In the genomic region with DNA sequence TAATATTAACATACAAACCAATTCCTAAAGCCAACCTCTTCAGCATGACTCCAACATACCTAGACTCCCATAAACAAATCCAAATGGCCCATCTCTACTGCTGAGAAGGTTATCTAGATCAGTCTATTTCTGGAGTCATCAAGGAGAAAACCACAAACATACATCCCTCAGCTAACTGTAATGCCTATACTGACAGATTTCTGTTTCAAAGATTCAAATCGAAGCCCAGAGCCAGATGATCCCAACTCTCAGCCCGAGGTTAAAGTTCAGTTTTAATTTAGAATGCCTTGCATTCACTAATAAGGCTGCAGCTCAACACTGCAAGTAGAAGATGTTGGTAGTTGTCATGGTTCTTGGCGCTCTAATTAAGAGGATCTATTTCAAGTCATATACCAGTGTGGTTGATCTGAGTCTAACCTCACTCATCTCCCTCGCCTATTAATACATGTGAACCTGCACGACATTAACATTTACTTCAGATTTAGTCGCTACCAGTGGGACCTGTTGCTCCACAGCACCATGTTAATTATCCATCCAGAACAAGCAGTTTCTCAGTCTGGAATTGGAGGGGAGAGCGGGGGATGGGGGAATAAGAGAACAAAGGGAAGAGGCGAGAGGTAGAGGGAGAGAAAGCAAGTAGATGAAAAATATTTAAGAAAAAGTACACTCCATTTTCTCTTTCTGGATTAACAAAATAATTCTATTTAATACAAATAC, we compare ENCODE assay signal across 16 cellular contexts. TPM values are rescaled to one million over a fixed set of nuclear protein-coding genes. Genes with fewer than 3 reads are reported as not detected.
A peak's percentile ranks its signal among the peaks of the same experiment; 100 is the strongest.
DNase-seq lines count a peak whose midpoint lies in the region; ATAC-seq and TF ChIP-seq lines count a peak whose summit lies in the region.
"Had no signal": no experiment of that assay in that cellular context is flagged by ENCODE, and none has a peak within 500 bp of the region (broad histone marks: within the 10 kb centered on the region; RNA-seq: fewer than 3 reads in every experiment).

No MANE protein-coding gene starts in this region.

- H3K36me3 ChIP-seq in breast epithelium (no peaks in the 10 kb centered on the region), upper lobe of left lung (peaks cover 0 to 2% (median 0%) of the 10 kb centered on the region in 4 donors), hepatocyte (replicated peaks; ENCODE audit: insufficient read depth, low read depth) (no peaks in the 10 kb centered on the region)

- H3K4me3 ChIP-seq in breast epithelium (no peak overlapping the region), upper lobe of left lung (no peak overlapping the region), hepatocyte (no peak overlapping the region)
- H3K4me3 ChIP-seq: skin epidermis had no signal

- H3K79me2 ChIP-seq in hepatocyte, result peaks cover 100% of the 10 kb centered on the region

- no peak overlapping the region for H3K4me2 ChIP-seq in hepatocyte

- ATAC-seq in activated naive CD8-positive, alpha-beta T cell treated with anti-CD3 and anti-CD28 coated beads, Interleukin-2, amount 50 U/mL, for 24 hours, result no peak
- ATAC-seq in upper lobe of left lung (ENCODE audit: low FRiP score in 2 of 2), result no peak
- ATAC-seq: stimulated activated naive CD8-positive, alpha-beta T cell treated with anti-CD3 and anti-CD28 coated beads, Interleukin-15, Interleukin-2, amounts not matched to agents 100 U/mL and 50 U/mL, for 24 hours had no signal

- no peak for TF ChIP-seq POLR2A in breast epithelium (IDR thresholded peaks at IDR 0.05)
- no peak for TF ChIP-seq POLR2A in upper lobe of left lung (IDR thresholded peaks at IDR 0.05)

- CTCF ChIA-PET in MCF 10A (lab: Yijun Ruan, JAX), result interaction anchor here (0.6 to 1.6 kb wide), 6 partner anchors 14 to 632 kb away, joined by 3 to 7 read pairs (median 3); no protein-coding TSS in a partner anchor

- peaks cover 16% of the 10 kb centered on the region for H3K4me1 Mint-ChIP-seq in MCF 10A (ENCODE audit: insufficient read depth, unreplicated experiment)
- H3K4me1 Mint-ChIP-seq in activated naive CD8-positive, alpha-beta T cell treated with anti-CD3 and anti-CD28 coated beads, Interleukin-2, amount 50 U/mL, for 24 hours, result peaks cover 69% of the 10 kb centered on the region
- H3K4me1 Mint-ChIP-seq in mesothelial cell of epicardium, result peaks cover 4% of the 10 kb centered on the region

- H3K27me3 Mint-ChIP-seq in MCF 10A (ENCODE audit: insufficient read depth, unreplicated experiment) (no peaks in the 10 kb centered on the region), mesothelial cell of epicardium (ENCODE audit: low read depth) (no peaks in the 10 kb centered on the region)
- no peaks in the 10 kb centered on the region for H3K27me3 Mint-ChIP-seq in activated naive CD8-positive, alpha-beta T cell treated with anti-CD3 and anti-CD28 coated beads, Interleukin-2, amount 50 U/mL, for 24 hours

- H3K27ac ChIP-seq in breast epithelium, result peak overlapping the region; percentile 45 to 80
- H3K27ac ChIP-seq in upper lobe of left lung, result peak overlapping the region in 3 of 4 donors; percentile 46 to 72 (median 54)
- H3K27ac ChIP-seq in hepatocyte, result no peak overlapping the region

- H4K20me1 ChIP-seq in hepatocyte (ENCODE audit: insufficient read depth, poor library complexity, severe bottlenecking), result peaks cover 82% of the 10 kb centered on the region

- no peaks in the 10 kb centered on the region for H3K9me2 ChIP-seq in hepatocyte (replicated peaks; ENCODE audit: insufficient read depth)

- H3K27me3 ChIP-seq in breast epithelium (no peaks in the 10 kb centered on the region), upper lobe of left lung (no peaks in the 10 kb centered on the region), hepatocyte (no peaks in the 10 kb centered on the region)

- POLR2A ChIA-PET in MCF 10A (lab: Yijun Ruan, JAX), result interaction anchor here (3.0 to 8.8 kb wide), 3 partner anchors 9 to 27 kb away, joined by 9 to 130 read pairs (median 30); a partner anchor contains a TSS

- H3K9me3 Mint-ChIP-seq in MCF 10A (ENCODE audit: unreplicated experiment) (no peaks in the 10 kb centered on the region), mesothelial cell of epicardium (no peaks in the 10 kb centered on the region)
- no peaks in the 10 kb centered on the region for H3K9me3 Mint-ChIP-seq in activated naive CD8-positive, alpha-beta T cell treated with anti-CD3 and anti-CD28 coated beads, Interleukin-2, amount 50 U/mL, for 24 hours

- TF ChIP-seq EP300 in upper lobe of left lung (IDR thresholded peaks at IDR 0.05), result no peak

- H3K27ac Mint-ChIP-seq in MCF 10A (ENCODE audit: low read depth, unreplicated experiment), result no peak overlapping the region
- peak overlapping the region; percentile 20 for H3K27ac Mint-ChIP-seq in activated naive CD8-positive, alpha-beta T cell treated with anti-CD3 and anti-CD28 coated beads, Interleukin-2, amount 50 U/mL, for 24 hours
- peak overlapping the region; percentile 74 for H3K27ac Mint-ChIP-seq in mesothelial cell of epicardium

- WGBS in upper lobe of left lung, 2 donors, result 84 to 88% methylated on average over 8 of the region's 8 CpGs
- WGBS in hepatocyte (ENCODE audit: low lambda C conversion rate, missing lambda C conversion rate), result 83% methylated on average over 8 of the region's 8 CpGs

- H3K4me3 Mint-ChIP-seq in MCF 10A (ENCODE audit: unreplicated experiment), result no peak overlapping the region
- H3K4me3 Mint-ChIP-seq in activated naive CD8-positive, alpha-beta T cell treated with anti-CD3 and anti-CD28 coated beads, Interleukin-2, amount 50 U/mL, for 24 hours, result no peak overlapping the region
- no peak overlapping the region for H3K4me3 Mint-ChIP-seq in mesothelial cell of epicardium

- H2AFZ ChIP-seq in hepatocyte, result no peak overlapping the region

- H3K9me3 ChIP-seq in breast epithelium, result no peaks in the 10 kb centered on the region
- H3K9me3 ChIP-seq in upper lobe of left lung, result no peaks in the 10 kb centered on the region
- H3K9me3 ChIP-seq in hepatocyte (ENCODE audit: low read depth), result no peaks in the 10 kb centered on the region

- DNase-seq in breast epithelium (ENCODE audit: low spot score in 2 of 2) (no peak), MCF 10A (ENCODE audit: unreplicated experiment) (no peak), mesothelial cell of epicardium (ENCODE audit: low spot score in 2 of 2, unreplicated experiment in 2 of 2) (no peak), upper lobe of left lung (no peak), hepatocyte (ENCODE audit: low spot score) (no peak), COR-L47 (lab: John Stamatoyannopoulos, UW) (no peak)
- DNase-seq in activated naive CD8-positive, alpha-beta T cell treated with anti-CD3 and anti-CD28 coated beads, Interleukin-2, amount 50 U/mL, for 24 hours, result no peak
- no peak for DNase-seq in activated effector memory CD4-positive, alpha-beta T cell treated with anti-CD3 and anti-CD28 coated beads, Interleukin-2, amount 50 U/mL, for 16 hours
- DNase-seq: aorta; dermis blood vessel endothelial cell; mesenchymal stem cell; NCI-H1417; NCI-H446; OCI-M1; stimulated activated naive CD8-positive, alpha-beta T cell treated with anti-CD3 and anti-CD28 coated beads, Interleukin-15, Interleukin-2, amounts not matched to agents 100 U/mL and 50 U/mL, for 24 hours had no signal

- H3K36me3 Mint-ChIP-seq in MCF 10A (ENCODE audit: insufficient read depth, unreplicated experiment) (peaks cover 25% of the 10 kb centered on the region), mesothelial cell of epicardium (peaks cover 3% of the 10 kb centered on the region)
- H3K36me3 Mint-ChIP-seq in activated naive CD8-positive, alpha-beta T cell treated with anti-CD3 and anti-CD28 coated beads, Interleukin-2, amount 50 U/mL, for 24 hours (ENCODE audit: low read depth), result peaks cover 25% of the 10 kb centered on the region

- BruUV-seq in MCF 10A (replicated peaks; lab: Mats Ljungman, UMichigan), result no TSS peak

- TF ChIP-seq CTCF in breast epithelium (IDR thresholded peaks at IDR 0.05) (no peak), MCF 10A (IDR thresholded peaks at IDR 0.05; ENCODE audit: unreplicated experiment) (no peak), mesothelial cell of epicardium (IDR thresholded peaks at IDR 0.05; ENCODE audit: unreplicated experiment) (no peak), upper lobe of left lung (IDR thresholded peaks at IDR 0.05) (no peak), hepatocyte (IDR thresholded peaks at IDR 0.05; ENCODE audit: poor library complexity) (no peak)

- H3K4me1 ChIP-seq in breast epithelium (peaks cover 0 to 25% of the 10 kb centered on the region in 2 donors), upper lobe of left lung (peaks cover 49 to 61% (median 58%) of the 10 kb centered on the region in 4 donors), hepatocyte (ENCODE audit: insufficient read depth) (peaks cover 6% of the 10 kb centered on the region)

- intact Hi-C loops in breast epithelium (cut with DNase I; ENCODE audit: low total_unique reads) (no loop called here), MCF 10A (cut with micrococcal nuclease) (no loop called here)

RNA-seq across cellular contexts. Expression of a gene that starts 15.4 kb away (rescaled TPM):
- total RNA-seq in breast epithelium, result 10 to 100 TPM; 32.2 to 42.9 (median 40.3) TPM
- total RNA-seq in MCF 10A (2022), result 37.6 and 38.2 TPM in 2 replicates
- 60.1 to 69.3 TPM (median 60.3 TPM) in 3 replicates for total RNA-seq in mesothelial cell of epicardium
- total RNA-seq in upper lobe of left lung, result 100 to 1,000 TPM in 1 of 6 donors, 10 to 100 TPM in 5; 38.8 to 103 (median 62.7) TPM
- total RNA-seq in hepatocyte, result 18.2 and 19.0 TPM in 2 replicates
- polyA plus RNA-seq in hepatocyte, result 10.0 and 12.1 TPM in 2 replicates

RNA-seq across cellular contexts. Expression of a gene that starts 33.0 kb away (rescaled TPM):
- total RNA-seq in breast epithelium (10 to 100 TPM in 2 of 3 donors, 1 to 10 TPM in 1; 3.2 to 20.6 (median 14.2) TPM), MCF 10A (2022) (9.1 and 9.5 TPM in 2 replicates), mesothelial cell of epicardium (10.3 to 12.4 TPM (median 12.1 TPM) in 3 replicates), upper lobe of left lung (10 to 100 TPM in 5 of 6 donors, 1 to 10 TPM in 1; 2.1 to 21.8 (median 15.0) TPM), hepatocyte (14.9 and 22.4 TPM in 2 replicates)
- polyA plus RNA-seq in hepatocyte, result 10.8 and 15.4 TPM in 2 replicates

RNA-seq across cellular contexts. Expression of a gene that starts 38.4 kb away (rescaled TPM):
- total RNA-seq in breast epithelium (10 to 100 TPM; 49.8 to 78.3 (median 56.9) TPM), MCF 10A (2022) (98.5 and 126 TPM in 2 replicates), mesothelial cell of epicardium (74.4 to 85.4 TPM (median 79.4 TPM) in 3 replicates), upper lobe of left lung (100 to 1,000 TPM in 2 of 6 donors, 10 to 100 TPM in 4; 75.4 to 211 (median 85.8) TPM), hepatocyte (31.8 and 42.0 TPM in 2 replicates)
- 56.4 and 64.0 TPM in 2 replicates for polyA plus RNA-seq in hepatocyte
